In the genomic region with DNA sequence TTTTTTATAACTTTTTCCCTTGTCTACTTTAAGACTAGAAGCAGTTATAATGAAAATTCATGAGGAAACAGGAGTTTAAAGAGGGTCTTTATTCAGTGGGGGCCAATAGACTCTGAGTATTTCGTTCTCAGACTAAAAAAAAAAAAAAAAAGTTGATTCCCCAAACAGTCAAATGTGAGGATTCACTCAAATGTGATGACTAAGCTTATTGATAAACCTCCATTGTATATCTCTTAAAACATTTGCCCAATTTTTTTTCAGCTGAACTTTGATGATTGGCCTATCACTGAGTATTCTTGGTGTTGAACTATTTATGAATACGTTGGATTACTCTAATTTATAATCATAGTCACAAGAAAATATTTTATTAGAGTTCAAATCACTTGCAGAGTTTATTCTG, we compare ENCODE assay signal across 7 cellular contexts.
"Had no signal": no experiment of that assay in that cellular context is flagged by ENCODE, and none has a peak within 500 bp of the region (broad histone marks: within the 10 kb centered on the region; RNA-seq: fewer than 3 reads in every experiment).

No MANE protein-coding gene starts in this region.

- H3K9me3 ChIP-seq: HAP-1 had no signal

- H3K36me3 ChIP-seq: HAP-1 had no signal

- H3K4me2 ChIP-seq: GM23338 had no signal

- ATAC-seq: GM23338, HCT116 had no signal

- H3K27ac ChIP-seq: HL-60 had no signal

- H3K4me3 ChIP-seq: GM23338, HAP-1 had no signal

- DNase-seq: H7, HFFc6, KG1 had no signal

- H2AFZ ChIP-seq: GM23338 had no signal
